In the genomic region with DNA sequence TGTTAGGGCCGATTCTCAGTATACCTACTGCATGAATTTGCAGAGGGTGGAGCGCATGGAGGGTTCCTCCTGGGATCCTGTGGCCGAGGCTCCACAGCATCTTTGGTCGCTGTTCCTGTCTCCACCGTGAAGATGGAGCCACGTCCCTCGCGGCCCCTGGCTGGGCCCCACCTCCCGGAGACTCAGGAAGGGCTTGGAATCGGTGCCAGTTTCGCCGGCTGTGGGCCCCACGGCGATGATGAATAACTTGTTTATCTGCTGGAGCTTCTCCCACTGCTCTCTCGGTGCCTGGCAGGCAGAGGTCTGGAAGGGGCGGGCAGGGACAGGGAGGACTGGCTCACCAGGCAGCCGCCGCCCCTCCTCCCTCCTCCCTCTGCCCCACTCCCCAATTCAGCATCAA, we compare ENCODE assay signal across 11 cellular contexts. TPM values are rescaled to one million over a fixed set of nuclear protein-coding genes. Genes with fewer than 3 reads are reported as not detected.
A peak's percentile ranks its signal among the peaks of the same experiment; 100 is the strongest.
DNase-seq lines count a peak whose midpoint lies in the region; ATAC-seq and TF ChIP-seq lines count a peak whose summit lies in the region.
"Had no signal": no experiment of that assay in that cellular context is flagged by ENCODE, and none has a peak within 500 bp of the region (broad histone marks: within the 10 kb centered on the region; RNA-seq: fewer than 3 reads in every experiment).

No MANE protein-coding gene starts in this region.

- H3K27me3 ChIP-seq in BE2C: no peaks in the 10 kb centered on the region

- peak overlapping the region; percentile 54 for H3K4me3 ChIP-seq in BE2C (ENCODE audit: low read depth, low read length)
- H3K4me3 ChIP-seq in coronary artery: peak overlapping the region; percentile 1

- no peaks in the 10 kb centered on the region for H3K4me1 ChIP-seq in BE2C

- no peaks in the 10 kb centered on the region for H3K9me3 ChIP-seq in BE2C

- no peaks in the 10 kb centered on the region for H3K36me3 Mint-ChIP-seq in WTC11

- H3K27me3 Mint-ChIP-seq in WTC11 (ENCODE audit: low read depth): no peaks in the 10 kb centered on the region

- DNase-seq in BE2C (peak; percentile 78), NCI-H2227 treated with DMSO at 0.1 percent for 48 hours (lab: John Stamatoyannopoulos, UW) (peak; percentile 15), coronary artery (ENCODE audit: low spot score) (no peak), mesenteric fat pad (ENCODE audit: low spot score) (peak; percentile 85), WTC11 (ENCODE audit: low spot score) (no peak), HPDE6-E6E7 (ENCODE audit: extremely low spot score) (no peak)
- no peak for DNase-seq in activated CD4-positive, alpha-beta T cell treated with anti-CD3 and anti-CD28 coated beads for 1 hour
- DNase-seq: activated T-cell treated with anti-CD3 and anti-CD28 coated beads, Interleukin-2, amount 50 U/mL, for 72 hours; foreskin melanocyte; stimulated activated naive CD8-positive, alpha-beta T cell treated with anti-CD3 and anti-CD28 coated beads, Interleukin-15, Interleukin-2, amounts not matched to agents 100 U/mL and 50 U/mL, for 24 hours had no signal

- POLR2A ChIA-PET in WTC11 (lab: Charles Lee): no interaction called here

- no peaks in the 10 kb centered on the region for H3K9me3 Mint-ChIP-seq in WTC11

- H3K27ac ChIP-seq in coronary artery: no peak overlapping the region

- H3K36me3 ChIP-seq in BE2C: no peaks in the 10 kb centered on the region

- no peak overlapping the region for H3K27ac Mint-ChIP-seq in WTC11
- H3K27ac Mint-ChIP-seq: activated T-cell treated with anti-CD3 and anti-CD28 coated beads, Interleukin-2, amount 50 U/mL, for 72 hours had no signal

- H3K4me3 Mint-ChIP-seq in WTC11: no peak overlapping the region
- H3K4me3 Mint-ChIP-seq: activated T-cell treated with anti-CD3 and anti-CD28 coated beads, Interleukin-2, amount 50 U/mL, for 72 hours had no signal

- CTCF ChIA-PET in WTC11 (lab: Charles Lee): interaction anchor here (0.6 to 1.7 kb wide), 3 partner anchors 19 to 53 kb away, joined by 3 to 6 read pairs (median 4); no protein-coding TSS in a partner anchor

- TF ChIP-seq CTCF in BE2C (IDR thresholded peaks at IDR 0.05; ENCODE audit: low read depth, low read length) (no peak), coronary artery (IDR thresholded peaks at IDR 0.05) (no peak), WTC11 (IDR thresholded peaks at IDR 0.05) (no peak)

- no peak for ATAC-seq in WTC11
- no peak for ATAC-seq in HG03025 (IDR thresholded peaks at IDR 0.05; ENCODE audit: low FRiP score, unreplicated experiment)
- ATAC-seq: activated T-cell treated with anti-CD3 and anti-CD28 coated beads, Interleukin-2, amount 50 U/mL, for 72 hours; stimulated activated naive CD8-positive, alpha-beta T cell treated with anti-CD3 and anti-CD28 coated beads, Interleukin-15, Interleukin-2, amounts not matched to agents 100 U/mL and 50 U/mL, for 24 hours had no signal

- no peaks in the 10 kb centered on the region for H3K4me1 Mint-ChIP-seq in WTC11

TF ChIP-seq in WTC11, 78 proteins besides CTCF, POLR2A, EP300 and RAD21 (continues in another document):
- no peak for TF ChIP-seq ATF6 (CRISPR knock-in tag; IDR thresholded peaks at IDR 0.05)
- no peak for TF ChIP-seq FOXK1 (CRISPR knock-in tag; IDR thresholded peaks at IDR 0.05)
- TF ChIP-seq SP1 (CRISPR knock-in tag; conservative IDR thresholded peaks at IDR 0.05): no peak
- TF ChIP-seq, protein P1, sequence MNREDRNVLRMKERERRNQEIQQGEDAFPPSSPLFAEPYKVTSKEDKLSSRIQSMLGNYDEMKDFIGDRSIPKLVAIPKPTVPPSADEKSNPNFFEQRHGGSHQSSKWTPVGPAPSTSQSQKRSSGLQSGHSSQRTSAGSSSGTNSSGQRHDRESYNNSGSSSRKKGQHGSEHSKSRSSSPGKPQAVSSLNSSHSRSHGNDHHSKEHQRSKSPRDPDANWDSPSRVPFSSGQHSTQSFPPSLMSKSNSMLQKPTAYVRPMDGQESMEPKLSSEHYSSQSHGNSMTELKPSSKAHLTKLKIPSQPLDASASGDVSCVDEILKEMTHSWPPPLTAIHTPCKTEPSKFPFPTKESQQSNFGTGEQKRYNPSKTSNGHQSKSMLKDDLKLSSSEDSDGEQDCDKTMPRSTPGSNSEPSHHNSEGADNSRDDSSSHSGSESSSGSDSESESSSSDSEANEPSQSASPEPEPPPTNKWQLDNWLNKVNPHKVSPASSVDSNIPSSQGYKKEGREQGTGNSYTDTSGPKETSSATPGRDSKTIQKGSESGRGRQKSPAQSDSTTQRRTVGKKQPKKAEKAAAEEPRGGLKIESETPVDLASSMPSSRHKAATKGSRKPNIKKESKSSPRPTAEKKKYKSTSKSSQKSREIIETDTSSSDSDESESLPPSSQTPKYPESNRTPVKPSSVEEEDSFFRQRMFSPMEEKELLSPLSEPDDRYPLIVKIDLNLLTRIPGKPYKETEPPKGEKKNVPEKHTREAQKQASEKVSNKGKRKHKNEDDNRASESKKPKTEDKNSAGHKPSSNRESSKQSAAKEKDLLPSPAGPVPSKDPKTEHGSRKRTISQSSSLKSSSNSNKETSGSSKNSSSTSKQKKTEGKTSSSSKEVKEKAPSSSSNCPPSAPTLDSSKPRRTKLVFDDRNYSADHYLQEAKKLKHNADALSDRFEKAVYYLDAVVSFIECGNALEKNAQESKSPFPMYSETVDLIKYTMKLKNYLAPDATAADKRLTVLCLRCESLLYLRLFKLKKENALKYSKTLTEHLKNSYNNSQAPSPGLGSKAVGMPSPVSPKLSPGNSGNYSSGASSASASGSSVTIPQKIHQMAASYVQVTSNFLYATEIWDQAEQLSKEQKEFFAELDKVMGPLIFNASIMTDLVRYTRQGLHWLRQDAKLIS (CRISPR knock-in tag; IDR thresholded peaks at IDR 0.05; ENCODE audit: borderline replicate concordance): no peak
- no peak for TF ChIP-seq NR2C2 (CRISPR knock-in tag; IDR thresholded peaks at IDR 0.05)
- no peak for TF ChIP-seq STAT6 (CRISPR knock-in tag; conservative IDR thresholded peaks at IDR 0.05; ENCODE audit: low read depth)
- no peak for TF ChIP-seq IRF2 (CRISPR knock-in tag; IDR thresholded peaks at IDR 0.05; ENCODE audit: borderline replicate concordance, low read depth)
- TF ChIP-seq TCF7 (CRISPR knock-in tag; IDR thresholded peaks at IDR 0.05; ENCODE audit: low read depth): no peak
- no peak for TF ChIP-seq E2F4 (CRISPR knock-in tag; IDR thresholded peaks at IDR 0.05; ENCODE audit: borderline replicate concordance, low read depth)
- TF ChIP-seq NR1H2 (CRISPR knock-in tag; IDR thresholded peaks at IDR 0.05): no peak
- TF ChIP-seq SOX15 (CRISPR knock-in tag; IDR thresholded peaks at IDR 0.05): no peak
- no peak for TF ChIP-seq ZNF263 (CRISPR knock-in tag; IDR thresholded peaks at IDR 0.05; ENCODE audit: low read depth)
- TF ChIP-seq TP53 (CRISPR knock-in tag; IDR thresholded peaks at IDR 0.05): no peak
- no peak for TF ChIP-seq ZNF138 (CRISPR knock-in tag; conservative IDR thresholded peaks at IDR 0.05)
- no peak for TF ChIP-seq OVOL2 (CRISPR knock-in tag; IDR thresholded peaks at IDR 0.05; ENCODE audit: borderline replicate concordance)
- no peak for TF ChIP-seq GTF2I (CRISPR knock-in tag; conservative IDR thresholded peaks at IDR 0.05)

RNA-seq across cellular contexts. Expression of gene SLC5A11, which starts 8.1 kb away (rescaled TPM):
- not detected for polyA plus RNA-seq in BE2C (2012; ENCODE audit: insufficient read depth, insufficient read length, low read depth)
- total RNA-seq in mesenteric fat pad: 0.16 TPM
- 0.11 to 0.23 TPM in 2 of 3 replicates, not detected in the other for total RNA-seq in WTC11 (2021)

Comparison
In these comparisons a context has a peak if more than half of its experiments do, and no peak if none do; other contexts are left out.
1. DNase-seq: peak in BE2C (single experiment), NCI-H2227 treated with DMSO at 0.1 percent for 48 hours (single experiment) and mesenteric fat pad (single experiment); none in coronary artery (single experiment), WTC11 (single experiment), HPDE6-E6E7 (single experiment) and activated CD4-positive, alpha-beta T cell treated with anti-CD3 and anti-CD28 coated beads for 1 hour (single experiment).